Comparison of ENCODE assay signal across 17 cellular contexts in genomic region chr2:138391956-138392355, GRCh38.
"Had no signal": no experiment of that assay in that cellular context is flagged by ENCODE, and none has a peak within 500 bp of the region (broad histone marks: within the 10 kb centered on the region; RNA-seq: fewer than 3 reads in every experiment).

No MANE protein-coding gene starts in this region.

- H3K4me3 ChIP-seq: ascending aorta, psoas muscle had no signal

- H3K27me3 ChIP-seq: ascending aorta had no signal

- H3K9me3 ChIP-seq: ascending aorta, psoas muscle had no signal

- DNase-seq: activated B cell treated with CpG ODN at 0.5 μM for 24 hours; activated CD4-positive, alpha-beta T cell treated with anti-CD3 and anti-CD28 coated beads, Interleukin-2, amount 10 ng/mL, durations not matched to agents 24 days and 14 days; activated naive CD4-positive, alpha-beta T cell treated with Interleukin-2 at 50 U/mL for 16 hours; activated naive CD8-positive, alpha-beta T cell treated with anti-CD3 and anti-CD28 coated beads, Interleukin-2, amount 50 U/mL, for 24 hours; central memory CD4-positive, alpha-beta T cell; cortex of kidney; effector CD8-positive, alpha-beta T cell; head of caudate nucleus; occipital lobe; psoas muscle; stimulated activated CD4-positive, alpha-beta T cell treated with anti-CD3 and anti-CD28 coated beads, Interleukin-12 subunit alpha, Interleukin-12 subunit beta, amount 100 ng/mL, for 4 hours; stimulated activated CD4-positive, alpha-beta T cell treated with anti-CD3 and anti-CD28 coated beads, Interleukin-2, amount 100 ng/mL, for 48 hours; stimulated activated naive CD4-positive, alpha-beta T cell treated with Interleukin-2 at 50 U/mL for 16 hours; T-helper 17 cell had no signal

- H3K4me1 ChIP-seq: ascending aorta, psoas muscle had no signal

- ATAC-seq: activated naive CD8-positive, alpha-beta T cell treated with anti-CD3 and anti-CD28 coated beads, Interleukin-2, amount 50 U/mL, for 24 hours; left lobe of liver; psoas muscle; sciatic nerve; T-helper 17 cell had no signal

- H3K36me3 ChIP-seq: ascending aorta had no signal

- H3K27ac ChIP-seq: ascending aorta, psoas muscle had no signal
